Comparison of ENCODE assay signal across 8 cellular contexts in the genomic region with DNA sequence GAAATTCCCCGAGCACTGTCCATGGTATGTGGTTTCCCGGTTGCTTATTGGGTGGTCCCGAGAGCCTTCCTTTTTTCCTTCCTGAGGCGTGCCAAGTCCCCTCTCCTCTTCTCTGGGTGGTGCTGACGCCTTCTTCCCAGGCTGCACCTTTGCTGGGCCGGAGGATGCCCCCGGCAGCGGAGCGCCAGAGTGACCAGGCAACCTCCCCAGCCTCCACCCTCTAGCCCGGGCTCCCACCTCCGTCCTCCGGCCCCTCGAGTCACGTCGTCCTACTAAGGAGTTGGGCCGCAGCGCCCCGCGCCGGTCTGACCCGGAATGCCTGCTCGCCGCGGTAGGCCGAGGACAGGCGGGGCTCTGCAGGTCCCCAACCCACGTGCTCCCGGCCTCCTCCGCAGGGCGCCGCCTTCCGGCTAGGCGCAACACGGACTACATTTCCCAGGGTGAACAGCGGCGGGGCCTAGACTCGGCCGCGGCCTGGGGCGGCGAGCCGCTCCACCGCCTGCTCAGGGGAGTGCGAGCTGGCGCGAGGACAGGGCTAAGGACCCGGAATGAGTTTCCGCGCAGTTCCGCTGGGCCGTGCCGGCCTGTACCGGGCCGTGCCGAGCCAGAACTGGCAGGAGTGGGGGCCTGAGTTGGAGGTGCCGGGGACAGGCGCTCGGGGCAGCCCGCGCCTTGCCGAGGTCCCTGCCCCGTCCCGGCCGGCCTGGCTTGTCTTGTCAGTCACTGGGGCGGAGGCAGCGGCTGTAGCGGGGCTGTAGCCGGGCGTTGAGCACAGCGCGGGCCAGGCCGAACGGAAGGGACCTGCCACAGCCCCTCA.
DNase-seq lines count a peak whose midpoint lies in the region; ATAC-seq and TF ChIP-seq lines count a peak whose summit lies in the region.

A gene with protein sequence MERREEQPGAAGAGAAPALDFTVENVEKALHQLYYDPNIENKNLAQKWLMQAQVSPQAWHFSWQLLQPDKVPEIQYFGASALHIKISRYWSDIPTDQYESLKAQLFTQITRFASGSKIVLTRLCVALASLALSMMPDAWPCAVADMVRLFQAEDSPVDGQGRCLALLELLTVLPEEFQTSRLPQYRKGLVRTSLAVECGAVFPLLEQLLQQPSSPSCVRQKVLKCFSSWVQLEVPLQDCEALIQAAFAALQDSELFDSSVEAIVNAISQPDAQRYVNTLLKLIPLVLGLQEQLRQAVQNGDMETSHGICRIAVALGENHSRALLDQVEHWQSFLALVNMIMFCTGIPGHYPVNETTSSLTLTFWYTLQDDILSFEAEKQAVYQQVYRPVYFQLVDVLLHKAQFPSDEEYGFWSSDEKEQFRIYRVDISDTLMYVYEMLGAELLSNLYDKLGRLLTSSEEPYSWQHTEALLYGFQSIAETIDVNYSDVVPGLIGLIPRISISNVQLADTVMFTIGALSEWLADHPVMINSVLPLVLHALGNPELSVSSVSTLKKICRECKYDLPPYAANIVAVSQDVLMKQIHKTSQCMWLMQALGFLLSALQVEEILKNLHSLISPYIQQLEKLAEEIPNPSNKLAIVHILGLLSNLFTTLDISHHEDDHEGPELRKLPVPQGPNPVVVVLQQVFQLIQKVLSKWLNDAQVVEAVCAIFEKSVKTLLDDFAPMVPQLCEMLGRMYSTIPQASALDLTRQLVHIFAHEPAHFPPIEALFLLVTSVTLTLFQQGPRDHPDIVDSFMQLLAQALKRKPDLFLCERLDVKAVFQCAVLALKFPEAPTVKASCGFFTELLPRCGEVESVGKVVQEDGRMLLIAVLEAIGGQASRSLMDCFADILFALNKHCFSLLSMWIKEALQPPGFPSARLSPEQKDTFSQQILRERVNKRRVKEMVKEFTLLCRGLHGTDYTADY (plus strand): TSS at position 707 of the 817 bp plus-strand sequence. CDS start 651 bp downstream, outside the sequence.

- peaks cover 8% of the 10 kb centered on the region for H3K36me3 Mint-ChIP-seq in nephron progenitor cell (ENCODE audit: low read depth)

- H3K4me3 Mint-ChIP-seq in nephron progenitor cell: peak within 1 kb of the TSS; percentile 88
- peak within 1 kb of the TSS; percentile 91 to 98 for H3K4me3 Mint-ChIP-seq in stimulated activated naive CD8-positive, alpha-beta T cell treated with anti-CD3 and anti-CD28 coated beads, Interleukin-15, amount 100 ng/mL, for 72 hours

- H3K9me3 ChIP-seq in RWPE2 (ENCODE audit: severe bottlenecking): no peaks in the 10 kb centered on the region

- DNase-seq in ELR (ENCODE audit: low read depth) (peak; percentile 97), GOT3 (lab: John Stamatoyannopoulos, UW) (peak; percentile 87), RWPE2 (ENCODE audit: low spot score) (peak; percentile 90), fibroblast of pulmonary artery (ENCODE audit: low read depth) (peak; percentile 96), nephron progenitor cell (peak; percentile 95)
- DNase-seq in activated T-helper 9 cell treated with anti-CD3 and anti-CD28 coated beads, Interleukin-2, amount 50 U/mL, for 16 hours (ENCODE audit: low read depth): peak; percentile 90
- peak; percentile 98 for DNase-seq in stimulated activated naive CD8-positive, alpha-beta T cell treated with anti-CD3 and anti-CD28 coated beads, Interleukin-15, amount 100 ng/mL, for 72 hours

- peaks cover 12% of the 10 kb centered on the region for H3K27me3 Mint-ChIP-seq in nephron progenitor cell (ENCODE audit: low read depth, poor library complexity)
- no peaks in the 10 kb centered on the region for H3K27me3 Mint-ChIP-seq in stimulated activated naive CD8-positive, alpha-beta T cell treated with anti-CD3 and anti-CD28 coated beads, Interleukin-15, amount 100 ng/mL, for 72 hours

- ATAC-seq in RWPE2 (ENCODE audit: low read depth): peak; percentile 89
- peak; percentile 97 for ATAC-seq in stimulated activated naive CD8-positive, alpha-beta T cell treated with anti-CD3 and anti-CD28 coated beads, Interleukin-15, amount 100 ng/mL, for 72 hours

- H3K27ac Mint-ChIP-seq in nephron progenitor cell: peak within 1 kb of the TSS; percentile 100
- H3K27ac Mint-ChIP-seq in stimulated activated naive CD8-positive, alpha-beta T cell treated with anti-CD3 and anti-CD28 coated beads, Interleukin-15, amount 100 ng/mL, for 72 hours: peak within 1 kb of the TSS; percentile 99

- H3K9me3 Mint-ChIP-seq in nephron progenitor cell: no peaks in the 10 kb centered on the region
- no peaks in the 10 kb centered on the region for H3K9me3 Mint-ChIP-seq in stimulated activated naive CD8-positive, alpha-beta T cell treated with anti-CD3 and anti-CD28 coated beads, Interleukin-15, amount 100 ng/mL, for 72 hours

- TF ChIP-seq CTCF in LNCAP (IDR thresholded peaks at IDR 0.05): peak; percentile 73
- peak; percentile 80 for TF ChIP-seq CTCF in RWPE2 (IDR thresholded peaks at IDR 0.05; ENCODE audit: poor library complexity, severe bottlenecking)
- TF ChIP-seq CTCF in fibroblast of pulmonary artery (IDR thresholded peaks at IDR 0.05; ENCODE audit: low read length, missing control alignments): peak; percentile 42
- peak; percentile 52 for TF ChIP-seq CTCF in nephron progenitor cell (IDR thresholded peaks at IDR 0.05)

- peaks cover 8% of the 10 kb centered on the region for H3K4me1 ChIP-seq in RWPE2 (ENCODE audit: insufficient read depth, poor library complexity, severe bottlenecking)

- H3K4me1 Mint-ChIP-seq in nephron progenitor cell: peaks cover 47% of the 10 kb centered on the region
- H3K4me1 Mint-ChIP-seq in stimulated activated naive CD8-positive, alpha-beta T cell treated with anti-CD3 and anti-CD28 coated beads, Interleukin-15, amount 100 ng/mL, for 72 hours: peaks cover 58% of the 10 kb centered on the region

- peak within 1 kb of the TSS; percentile 50 for H3K4me3 ChIP-seq in RWPE2 (ENCODE audit: severe bottlenecking)
- peak within 1 kb of the TSS; percentile 92 for H3K4me3 ChIP-seq in fibroblast of pulmonary artery (replicated peaks; ENCODE audit: low read depth, low read length)

- peak within 1 kb of the TSS; percentile 60 for H3K27ac ChIP-seq in RWPE2 (ENCODE audit: poor library complexity, severe bottlenecking)

- H3K36me3 ChIP-seq in RWPE2 (ENCODE audit: low read depth): 0 out of 2 replicates have a peak, but pooled peaks cover 4% of the 10 kb centered on the region

- H3K27me3 ChIP-seq in RWPE2 (ENCODE audit: insufficient read depth, poor library complexity, severe bottlenecking): no peaks in the 10 kb centered on the region

Comparison
In these comparisons a context has a peak if more than half of its experiments do, and no peak if none do; other contexts are left out.
1. Peak in every context shown above with its lines: DNase-seq, ATAC-seq, H3K4me3 ChIP-seq and H3K27ac ChIP-seq.